In the genomic region with DNA sequence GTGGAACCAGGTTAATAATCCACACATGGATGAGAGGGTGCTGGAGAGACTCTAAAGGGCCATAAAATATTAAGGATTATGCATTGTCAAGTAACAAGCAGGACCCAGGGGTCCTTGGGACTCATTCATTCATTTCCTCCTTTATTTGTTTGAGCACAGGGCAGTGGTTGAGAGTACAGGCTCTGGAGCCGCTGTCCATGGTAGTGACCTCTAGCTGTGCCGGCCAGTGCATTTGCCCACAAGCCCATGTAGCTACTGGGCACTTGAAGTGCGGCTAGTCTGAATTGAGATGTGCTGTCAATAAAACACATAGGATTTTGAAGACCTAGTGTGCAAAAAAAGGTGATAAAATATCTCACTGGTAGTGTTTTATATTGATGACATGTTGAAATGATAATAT, we compare ENCODE assay signal across 11 cellular contexts.
DNase-seq lines count a peak whose midpoint lies in the region; ATAC-seq, FAIRE-seq and TF ChIP-seq lines count a peak whose summit lies in the region.
"Had no signal": no experiment of that assay in that cellular context is flagged by ENCODE, and none has a peak within 500 bp of the region (broad histone marks: within the 10 kb centered on the region; RNA-seq: fewer than 3 reads in every experiment).

No MANE protein-coding gene starts in this region.

- no peaks in the 10 kb centered on the region for H3K9me1 ChIP-seq in endothelial cell of umbilical vein (replicated peaks; ENCODE audit: control insufficient read depth, extremely low read depth, insufficient read depth, low read length)

- no peaks in the 10 kb centered on the region for H3K79me2 ChIP-seq in endothelial cell of umbilical vein (ENCODE audit: control insufficient read depth, insufficient read depth, low read length)

- no peak for FAIRE-seq in endothelial cell of umbilical vein (lab: Jason Lieb, UNC)
- FAIRE-seq: D721Med, islet of Langerhans had no signal

- no peak overlapping the region for H3K27ac ChIP-seq in endothelial cell of umbilical vein (ENCODE audit: insufficient read depth, low read depth, low read length)
- no peak overlapping the region for H3K27ac ChIP-seq in coronary artery

- POLR2A ChIA-PET in endothelial cell of umbilical vein (lab: Charles Lee), result no interaction called here

- no peak overlapping the region for H3K4me3 ChIP-seq in endothelial cell of umbilical vein (replicated peaks in 1 of 3; ENCODE audit: insufficient read depth in 1 of 3, low read depth in 1 of 3, low read length in 3 of 3)
- H3K4me3 ChIP-seq in coronary artery, result no peak overlapping the region

- no peaks in the 10 kb centered on the region for H3K4me1 ChIP-seq in endothelial cell of umbilical vein (ENCODE audit: control insufficient read depth, extremely low read depth, insufficient read depth, low read length)

- H2AFZ ChIP-seq in endothelial cell of umbilical vein (ENCODE audit: low read depth, low read length), result no peak overlapping the region

- intact Hi-C loops in endothelial cell of umbilical vein (cut with micrococcal nuclease), result no loop called here

- ATAC-seq in GM19023 (IDR thresholded peaks at IDR 0.05; ENCODE audit: unreplicated experiment), result no peak

- CTCF ChIA-PET in endothelial cell of umbilical vein (lab: Charles Lee), result interaction anchor here (0.6 to 2.6 kb wide), 3 partner anchors 12 to 263 kb away, joined by 4 to 11 read pairs (median 4); a partner anchor contains a TSS

- no peak overlapping the region for H3K9ac ChIP-seq in endothelial cell of umbilical vein (replicated peaks; ENCODE audit: extremely low read depth, insufficient read depth, low read length)

- peaks cover 0 to 3% of the 10 kb centered on the region in 2 experiments for H3K27me3 ChIP-seq in endothelial cell of umbilical vein (ENCODE audit: control insufficient read depth in 2 of 2, insufficient read depth in 2 of 2, low read length in 2 of 2)

- TF ChIP-seq POLR2A in endothelial cell of umbilical vein (IDR thresholded peaks at IDR 0.05; ENCODE audit: low read depth, low read length), result no peak

- TF ChIP-seq CTCF in endothelial cell of umbilical vein (IDR thresholded peaks at IDR 0.05; ENCODE audit: extremely low read depth in 1 of 2, insufficient read depth in 1 of 2, low read depth in 1 of 2, low read length in 2 of 2) (no peak), coronary artery (IDR thresholded peaks at IDR 0.05) (no peak)

- no peaks in the 10 kb centered on the region for H3K36me3 ChIP-seq in endothelial cell of umbilical vein (ENCODE audit: control insufficient read depth in 2 of 2, extremely low read depth in 1 of 2, insufficient read depth in 2 of 2, low read length in 2 of 2)

- DNase-seq in ELF-1 (ENCODE audit: low read depth, low spot score) (peak; percentile 60), RKO (ENCODE audit: low spot score) (peak; percentile 35), endothelial cell of umbilical vein (ENCODE audit: low read depth, low spot score) (peak; percentile 34), mucosa of gallbladder (ENCODE audit: low spot score) (peak; percentile 28), coronary artery (ENCODE audit: low spot score) (no peak), NCI-H146 (lab: John Stamatoyannopoulos, UW) (no peak), NCI-H345 (lab: John Stamatoyannopoulos, UW) (no peak)
- DNase-seq: NCI-H2227 treated with DMSO at 0.1 percent for 48 hours had no signal

- no peaks in the 10 kb centered on the region for H4K20me1 ChIP-seq in endothelial cell of umbilical vein (replicated peaks; ENCODE audit: control insufficient read depth, extremely low read depth, insufficient read depth, low read length)

- no peak overlapping the region for H3K4me2 ChIP-seq in endothelial cell of umbilical vein (ENCODE audit: insufficient read depth, low read length)

- no peaks in the 10 kb centered on the region for H3K9me3 ChIP-seq in endothelial cell of umbilical vein (replicated peaks; ENCODE audit: control insufficient read depth, insufficient read depth, low read length)

- dilution Hi-C loops in endothelial cell of umbilical vein (cut with MboI; ENCODE audit: extremely low pct_ligation_motif_present, low sequenced_read_pairs), result no loop called here

- no TSS peak for BruUV-seq in endothelial cell of umbilical vein (replicated peaks; lab: Mats Ljungman, UMichigan)

TF ChIP-seq in endothelial cell of umbilical vein, 7 proteins besides CTCF, POLR2A, EP300 and RAD21:
- no peak for TF ChIP-seq POLR2AphosphoS5 (IDR thresholded peaks at IDR 0.05; ENCODE audit: insufficient read depth, low read depth, low read length)
- TF ChIP-seq MYC (IDR thresholded peaks at IDR 0.05; ENCODE audit: low read depth, low read length), result no peak

Comparison
In these comparisons a context has a peak if more than half of its experiments do, and no peak if none do; other contexts are left out.
1. DNase-seq: peak in ELF-1 (single experiment), RKO (single experiment), endothelial cell of umbilical vein (single experiment) and mucosa of gallbladder (single experiment); none in coronary artery (single experiment), NCI-H146 (single experiment) and NCI-H345 (single experiment).